Comparison of ENCODE assay signal across 1 cellular context in genomic region chr4:153595894-153596601, GRCh38.
TF ChIP-seq lines count a peak whose summit lies in the region.

No MANE protein-coding gene starts in this region.

TF ChIP-seq in K562, 482 proteins besides CTCF, POLR2A, EP300 and RAD21 (continued from another document):
- TF ChIP-seq HNRNPUL1 (IDR thresholded peaks at IDR 0.05; ENCODE audit: low read length) (no peak), PYGO2 (tag; IDR thresholded peaks at IDR 0.05) (no peak), TSC22D4 (tag; IDR thresholded peaks at IDR 0.05) (no peak), ZNF212 (CRISPR knock-in tag; IDR thresholded peaks at IDR 0.05) (no peak), PTBP1 (IDR thresholded peaks at IDR 0.05; ENCODE audit: low read depth, low read length) (no peak), ZNF395 (CRISPR knock-in tag; IDR thresholded peaks at IDR 0.05) (no peak), ZNF583 (CRISPR knock-in tag; IDR thresholded peaks at IDR 0.05) (no peak)
- TF ChIP-seq, protein P1, sequence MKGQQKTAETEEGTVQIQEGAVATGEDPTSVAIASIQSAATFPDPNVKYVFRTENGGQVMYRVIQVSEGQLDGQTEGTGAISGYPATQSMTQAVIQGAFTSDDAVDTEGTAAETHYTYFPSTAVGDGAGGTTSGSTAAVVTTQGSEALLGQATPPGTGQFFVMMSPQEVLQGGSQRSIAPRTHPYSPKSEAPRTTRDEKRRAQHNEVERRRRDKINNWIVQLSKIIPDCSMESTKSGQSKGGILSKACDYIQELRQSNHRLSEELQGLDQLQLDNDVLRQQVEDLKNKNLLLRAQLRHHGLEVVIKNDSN (CRISPR knock-in tag; IDR thresholded peaks at IDR 0.05): no peak
